In genomic region chr6:157951828-157952227, GRCh38 we compare ENCODE assay signal across 21 cellular contexts. TPM values are rescaled to one million over a fixed set of nuclear protein-coding genes. Genes with fewer than 3 reads are reported as not detected.
DNase-seq lines count a peak whose midpoint lies in the region; ATAC-seq, FAIRE-seq and TF ChIP-seq lines count a peak whose summit lies in the region.
"Had no signal": no experiment of that assay in that cellular context is flagged by ENCODE, and none has a peak within 500 bp of the region (broad histone marks: within the 10 kb centered on the region; RNA-seq: fewer than 3 reads in every experiment).

No MANE protein-coding gene starts in this region.

- TF ChIP-seq EP300 in HepG2 (IDR thresholded peaks at IDR 0.05; ENCODE audit: low read depth in 2 of 2, low read length in 2 of 2) (no peak), HepG2 (CRISPR knock-in tag; IDR thresholded peaks at IDR 0.05; ENCODE audit: borderline replicate concordance) (no peak)

- H2BK12ac ChIP-seq in trophoblast cell (ENCODE audit: low read length): no peak overlapping the region

- peaks cover 50% of the 10 kb centered on the region for H3K4me1 ChIP-seq in HepG2 (ENCODE audit: insufficient read depth, low read length)
- H3K4me1 ChIP-seq in right lobe of liver: peaks cover 0 to 11% (median 5%) of the 10 kb centered on the region in 4 donors
- H3K4me1 ChIP-seq in trophoblast cell (ENCODE audit: control insufficient read depth in 1 of 2, insufficient read depth in 2 of 2, low read length in 2 of 2): no peaks in the 10 kb centered on the region
- H3K4me1 ChIP-seq in effector memory CD4-positive, alpha-beta T cell (ENCODE audit: control insufficient read depth, insufficient read depth, low read length, poor library complexity, severe bottlenecking): no peaks in the 10 kb centered on the region
- H3K4me1 ChIP-seq in aorta (ENCODE audit: control insufficient read depth in 1 of 2, insufficient read depth in 2 of 2, low read length in 2 of 2): peaks cover 0 to 2% of the 10 kb centered on the region in 2 donors
- H3K4me1 ChIP-seq: SJCRH30 had no signal

- H3K4me2 ChIP-seq in HepG2 (ENCODE audit: low read depth, low read length): peak overlapping the region; percentile 4
- H3K4me2 ChIP-seq in trophoblast cell (ENCODE audit: low read length): no peak overlapping the region

- H3K9me3 ChIP-seq in HepG2 (ENCODE audit: low read length): no peaks in the 10 kb centered on the region
- no peaks in the 10 kb centered on the region for H3K9me3 ChIP-seq in right lobe of liver
- no peaks in the 10 kb centered on the region for H3K9me3 ChIP-seq in trophoblast cell (ENCODE audit: insufficient read depth, low read depth, low read length)
- peaks cover 4% of the 10 kb centered on the region for H3K9me3 ChIP-seq in effector memory CD4-positive, alpha-beta T cell (ENCODE audit: control insufficient read depth, low read length)
- H3K9me3 ChIP-seq in aorta (ENCODE audit: control insufficient read depth, low read length): no peaks in the 10 kb centered on the region
- H3K9me3 ChIP-seq: SJCRH30 had no signal

- FAIRE-seq in HepG2 (lab: Jason Lieb, UNC): no peak
- FAIRE-seq: A204.1, D721Med had no signal

- H2AFZ ChIP-seq in HepG2 (ENCODE audit: low read length) (no peak overlapping the region), trophoblast cell (ENCODE audit: insufficient read depth, low read length, poor library complexity) (no peak overlapping the region)

- no peak overlapping the region for H3K9ac ChIP-seq in HepG2 (ENCODE audit: insufficient read depth, low read depth, low read length)
- H3K9ac ChIP-seq in trophoblast cell (ENCODE audit: low read length): no peak overlapping the region

- POLR2A ChIA-PET in HepG2 (lab: Yijun Ruan, JAX): interaction anchor here (0.9 to 3.5 kb wide), 3 partner anchors 31 to 75 kb away, joined by 3 to 48 read pairs (median 36); partner anchors contain the start of gene SYNJ2

- no peak overlapping the region for H3K4ac ChIP-seq in trophoblast cell (ENCODE audit: low read depth, low read length)

- H3K4me3 ChIP-seq in HepG2 (replicated peaks in 1 of 3; ENCODE audit: insufficient read depth in 1 of 3, low read depth in 2 of 3, low read length in 3 of 3): no peak overlapping the region
- H3K4me3 ChIP-seq in right lobe of liver: no peak overlapping the region
- H3K4me3 ChIP-seq in trophoblast cell (ENCODE audit: low read depth, low read length): no peak overlapping the region
- no peak overlapping the region for H3K4me3 ChIP-seq in effector memory CD4-positive, alpha-beta T cell (ENCODE audit: insufficient read depth, low read depth, low read length, poor library complexity, severe bottlenecking)
- H3K4me3 ChIP-seq in aorta (ENCODE audit: low read length in 2 of 2): no peak overlapping the region
- H3K4me3 ChIP-seq: MG63, SJCRH30 had no signal

- DNase-seq in HepG2 (ENCODE audit: low spot score) (no peak), right lobe of liver (no peak), ecto neural progenitor cell (ENCODE audit: low spot score) (peak; percentile 20), trophoblast cell (peak; percentile 2 to 36), aorta (no peak), NCI-H748 treated with DMSO at 0.1 percent for 48 hours (lab: John Stamatoyannopoulos, UW) (no peak)
- no peak for DNase-seq in effector memory CD4-positive, alpha-beta T cell
- DNase-seq: CD8-positive, alpha-beta memory T cell; DMS79 treated with DMSO at 0.1 percent for 48 hours; H7; MG63; NCI-H1417; NCI-H1694 treated with DMSO at 0.1 percent for 48 hours; NCI-H2107; NCI-H82; SJCRH30 had no signal

- H3K36me3 ChIP-seq in HepG2 (replicated peaks in 1 of 2; ENCODE audit: control insufficient read depth in 1 of 2, insufficient read depth in 2 of 2, low read length in 2 of 2): no peaks in the 10 kb centered on the region
- no peaks in the 10 kb centered on the region for H3K36me3 ChIP-seq in right lobe of liver
- peaks cover 0 to 2% of the 10 kb centered on the region in 2 experiments for H3K36me3 ChIP-seq in trophoblast cell (ENCODE audit: control insufficient read depth in 1 of 2, insufficient read depth in 2 of 2, low read length in 2 of 2)
- H3K36me3 ChIP-seq in effector memory CD4-positive, alpha-beta T cell (ENCODE audit: control insufficient read depth, insufficient read depth, low read length): no peaks in the 10 kb centered on the region
- H3K36me3 ChIP-seq in aorta (ENCODE audit: control insufficient read depth in 1 of 2, insufficient read depth in 2 of 2, low read length in 1 of 2): no peaks in the 10 kb centered on the region
- H3K36me3 ChIP-seq: SJCRH30 had no signal

- H4K8ac ChIP-seq in trophoblast cell (ENCODE audit: low read depth, low read length): no peak overlapping the region

- no peak overlapping the region for H3K18ac ChIP-seq in trophoblast cell (ENCODE audit: low read length)

- no peaks in the 10 kb centered on the region; a peak in 1 of 5 replicates for H3K27me3 ChIP-seq in HepG2 (ENCODE audit: control insufficient read depth in 1 of 2, insufficient read depth in 2 of 2, low read length in 2 of 2)
- H3K27me3 ChIP-seq in right lobe of liver: no peaks in the 10 kb centered on the region
- H3K27me3 ChIP-seq in trophoblast cell (ENCODE audit: insufficient read depth, low read length): no peaks in the 10 kb centered on the region
- no peaks in the 10 kb centered on the region for H3K27me3 ChIP-seq in effector memory CD4-positive, alpha-beta T cell (replicated peaks; ENCODE audit: control insufficient read depth, insufficient read depth, low read length, poor library complexity, severe bottlenecking)
- H3K27me3 ChIP-seq in aorta (ENCODE audit: control insufficient read depth in 1 of 2, insufficient read depth in 2 of 2, low read length in 1 of 2): no peaks in the 10 kb centered on the region
- H3K27me3 ChIP-seq: MG63, SJCRH30 had no signal

- H4K20me1 ChIP-seq in HepG2 (ENCODE audit: insufficient read depth, low read length): no peaks in the 10 kb centered on the region

- TF ChIP-seq RAD21 in HepG2 (CRISPR knock-in tag; IDR thresholded peaks at IDR 0.05): no peak

- H2AK5ac ChIP-seq in trophoblast cell (ENCODE audit: low read length): no peak overlapping the region

- H3K79me2 ChIP-seq in HepG2 (ENCODE audit: insufficient read depth, low read length) (no peaks in the 10 kb centered on the region), trophoblast cell (ENCODE audit: control insufficient read depth, insufficient read depth, low read length, poor library complexity) (no peaks in the 10 kb centered on the region)

- in situ Hi-C loops in HepG2 (cut with HindIII; ENCODE audit: extremely low pct_ligation_motif_present, low pct_unique_long_range_greater_than_20kb): no loop called here

- WGBS in HepG2 (ENCODE audit: low lambda C conversion rate): 38% methylated on average over 9 of the region's 9 CpGs
- 41% methylated on average over 4 of the region's 9 CpGs for WGBS in right lobe of liver (ENCODE audit: insufficient coverage, low coverage, low lambda C conversion rate, missing lambda C conversion rate)
- no CpG with 5 or more reads among the region's 9 CpGs for WGBS in trophoblast cell (ENCODE audit: extremely low coverage, insufficient coverage, insufficient read length)
- 88 to 92% methylated on average over 9 of the region's 9 CpGs for WGBS in aorta, 2 donors

- ATAC-seq in HepG2: no peak
- ATAC-seq in right lobe of liver: no peak
- ATAC-seq in aorta (ENCODE audit: low FRiP score): no peak
- ATAC-seq in HG02970 (IDR thresholded peaks at IDR 0.05; ENCODE audit: low FRiP score, unreplicated experiment): no peak
- ATAC-seq: Panc1 had no signal

- no peak overlapping the region for H2BK5ac ChIP-seq in trophoblast cell (ENCODE audit: low read depth, low read length, poor library complexity)

- no peak overlapping the region for H2BK120ac ChIP-seq in trophoblast cell (ENCODE audit: insufficient read depth, low read length, poor library complexity)

- no peak overlapping the region for H3K27ac ChIP-seq in HepG2 (ENCODE audit: extremely low read length, insufficient read depth, low read length)
- no peak overlapping the region for H3K27ac ChIP-seq in right lobe of liver
- no peak overlapping the region for H3K27ac ChIP-seq in trophoblast cell (ENCODE audit: low read depth, low read length)
- H3K27ac ChIP-seq in effector memory CD4-positive, alpha-beta T cell (ENCODE audit: insufficient read depth, low read length, poor library complexity, severe bottlenecking): no peak overlapping the region
- no peak overlapping the region for H3K27ac ChIP-seq in aorta (ENCODE audit: low read depth in 1 of 2, low read length in 2 of 2)
- H3K27ac ChIP-seq: C4-2B, SJCRH30 had no signal

- no peak overlapping the region for H3K14ac ChIP-seq in trophoblast cell (ENCODE audit: low read length)

- H4K91ac ChIP-seq in trophoblast cell (ENCODE audit: low read depth, low read length): no peak overlapping the region

- no peak for TF ChIP-seq CTCF in HepG2 (CRISPR knock-in tag; IDR thresholded peaks at IDR 0.05)
- no peak for TF ChIP-seq CTCF in right lobe of liver (IDR thresholded peaks at IDR 0.05)

- H3K23ac ChIP-seq in trophoblast cell (ENCODE audit: low read length): peak overlapping the region; percentile 25

- TF ChIP-seq POLR2A in HepG2 (IDR thresholded peaks at IDR 0.05; ENCODE audit: insufficient read depth in 1 of 2, low read depth in 2 of 2, low read length in 2 of 2): no peak
- no peak for TF ChIP-seq POLR2A in right lobe of liver (IDR thresholded peaks at IDR 0.05)

- H4K12ac ChIP-seq in trophoblast cell (ENCODE audit: low read depth, low read length): no peak overlapping the region

- no peaks in the 10 kb centered on the region for H3K79me1 ChIP-seq in trophoblast cell (ENCODE audit: low read length)

- intact Hi-C loops in HepG2 (cut with micrococcal nuclease; ENCODE audit: unreplicated experiment) (loop anchor here (5.0 to 10.0 kb wide), 2 partner anchors 123 to 195 kb away; no protein-coding TSS in a partner anchor), right lobe of liver (cut with DNase I) (no loop called here), aorta (cut with DNase I) (no loop called here)

- no TSS peak for BruUV-seq in HepG2 (replicated peaks; lab: Mats Ljungman, UMichigan)

- CTCF ChIA-PET in HepG2 (lab: Yijun Ruan, JAX; ENCODE audit: low intra/inter-chr PET ratio, low total read pairs): interaction anchor here (1.6 kb wide), 1 partner anchor 120 kb away, joined by 4 read pairs; no protein-coding TSS in a partner anchor

RNA-seq across cellular contexts. Expression of gene SYNJ2, which starts 29.8 kb away (rescaled TPM):
- total RNA-seq in HepG2 (2016; rRNA removed; fragmentation: Illumina TruSeq; extraction: Trizol): 39.0 and 39.1 TPM in 2 replicates
- 50.4 and 51.2 TPM in 2 replicates for total RNA-seq in HepG2 (2016; cell fraction: cytosol; rRNA removed; fragmentation: Illumina TruSeq; extraction: Trizol; ENCODE audit: low read depth)
- total RNA-seq in HepG2 (2016; cell fraction: insoluble cytoplasmic fraction; rRNA removed; fragmentation: Illumina TruSeq; extraction: Trizol): 32.6 and 44.6 TPM in 2 replicates
- 52.4 and 52.9 TPM in 2 replicates for total RNA-seq in HepG2 (2016; cell fraction: membrane; rRNA removed; fragmentation: Illumina TruSeq; extraction: Trizol)
- 33.3 and 38.2 TPM in 2 replicates for total RNA-seq in HepG2 (2016; cell fraction: nucleus; rRNA removed; fragmentation: Illumina TruSeq; extraction: Trizol)
- polyA plus RNA-seq in HepG2 (2011; rRNA removed): 57.6 and 59.5 TPM in 2 replicates
- 44.7 and 49.0 TPM in 2 replicates for polyA plus RNA-seq in HepG2 (2011; cell fraction: cytosol; rRNA removed)
- 85.9 and 86.7 TPM in 2 replicates for polyA plus RNA-seq in HepG2 (2011; cell fraction: nucleus; rRNA removed)
- polyA plus RNA-seq in HepG2 (2012): 53.7 and 59.9 TPM in 2 replicates
- 53.0 and 54.8 TPM in 2 replicates for polyA plus RNA-seq in HepG2 (2016; cell fraction: cytosol; fragmentation: Illumina TruSeq; extraction: Trizol; ENCODE audit: low read depth)
- polyA plus RNA-seq in HepG2 (2016; cell fraction: insoluble cytoplasmic fraction; fragmentation: Illumina TruSeq; extraction: Trizol; ENCODE audit: low read depth): 28.2 and 29.0 TPM in 2 replicates
- polyA plus RNA-seq in HepG2 (2016; cell fraction: membrane; fragmentation: Illumina TruSeq; extraction: Trizol; ENCODE audit: low read depth): 41.5 and 42.8 TPM in 2 replicates
- 49.3 and 52.0 TPM in 2 replicates for polyA plus RNA-seq in HepG2 (2016; cell fraction: nucleus; fragmentation: Illumina TruSeq; extraction: Trizol; ENCODE audit: insufficient read depth, low read depth)
- 21.9 and 161 TPM in 2 replicates for polyA minus RNA-seq in HepG2 (2011; rRNA and poly(A)+ RNA removed; ENCODE audit: low replicate concordance)
- 57.2 and 71.5 TPM in 2 replicates for polyA minus RNA-seq in HepG2 (2011; cell fraction: cytosol; rRNA and poly(A)+ RNA removed)
- polyA minus RNA-seq in HepG2 (2011; cell fraction: nucleus; rRNA and poly(A)+ RNA removed): 135 and 148 TPM in 2 replicates
- 1 to 10 TPM; 3.2 to 7.4 (median 4.2) TPM for total RNA-seq in right lobe of liver
- 22.0 and 25.0 TPM in 2 replicates for polyA plus RNA-seq in trophoblast cell (2013)
- 10 to 100 TPM; 26.8 to 38.7 TPM for total RNA-seq in aorta
- polyA plus RNA-seq in aorta: 10 to 100 TPM in 1 of 2 donors, 1 to 10 TPM in 1; 8.6 to 17.9 TPM

Comparison
In these comparisons a context has a peak if more than half of its experiments do, and no peak if none do; other contexts are left out.
1. DNase-seq: peak in ecto neural progenitor cell (single experiment) and trophoblast cell (2 of 2); none in HepG2 (single experiment), right lobe of liver (0 of 3), effector memory CD4-positive, alpha-beta T cell (0 of 3), aorta (0 of 2) and NCI-H748 treated with DMSO at 0.1 percent for 48 hours (single experiment).